In genomic region chr15:92009162-92009561, GRCh38 we compare ENCODE assay signal across 15 cellular contexts.
DNase-seq lines count a peak whose midpoint lies in the region; ATAC-seq lines count a peak whose summit lies in the region.
"Had no signal": no experiment of that assay in that cellular context is flagged by ENCODE, and none has a peak within 500 bp of the region (broad histone marks: within the 10 kb centered on the region; RNA-seq: fewer than 3 reads in every experiment).

No MANE protein-coding gene starts in this region.

- DNase-seq in activated naive CD4-positive, alpha-beta T cell treated with Interleukin-2 at 50 U/mL for 16 hours, result peak; percentile 51
- no peak for DNase-seq in activated naive CD4-positive, alpha-beta T cell (lab: John Stamatoyannopoulos, UW)
- no peak for DNase-seq in natural killer cell treated with Interleukin-12 subunit alpha and Interleukin-12 subunit beta and Interleukin-15 and Interleukin-18, amount 100 ng/mL, for 72 hours (ENCODE audit: low spot score)
- DNase-seq in substantia nigra (lab: John Stamatoyannopoulos, UW) (no peak), NCI-H446 treated with DMSO at 0.1 percent for 48 hours (lab: John Stamatoyannopoulos, UW) (no peak), NCI-H510A treated with DMSO at 0.1 percent for 48 hours (lab: John Stamatoyannopoulos, UW) (no peak)
- DNase-seq: KG1, mesenchymal stem cell, NCI-H1048, NCI-H748 treated with DMSO at 0.1 percent for 48 hours had no signal

- no peaks in the 10 kb centered on the region for H3K27me3 Mint-ChIP-seq in activated T-helper 17 cell treated with anti-CD3 and anti-CD28 coated beads, Interleukin-2, amount 50 U/mL, for 72 hours
- H3K27me3 Mint-ChIP-seq in natural killer cell treated with Interleukin-12 subunit alpha and Interleukin-12 subunit beta and Interleukin-15 and Interleukin-18, amount 100 ng/mL, for 72 hours, result no peaks in the 10 kb centered on the region

- no peaks in the 10 kb centered on the region for H3K36me3 Mint-ChIP-seq in activated T-helper 17 cell treated with anti-CD3 and anti-CD28 coated beads, Interleukin-2, amount 50 U/mL, for 72 hours (ENCODE audit: low read depth)
- no peaks in the 10 kb centered on the region for H3K36me3 Mint-ChIP-seq in natural killer cell treated with Interleukin-12 subunit alpha and Interleukin-12 subunit beta and Interleukin-15 and Interleukin-18, amount 100 ng/mL, for 72 hours

- peak overlapping the region; percentile 10 for H3K27ac ChIP-seq in substantia nigra (ENCODE audit: low read depth, low read length, poor library complexity, severe bottlenecking)
- H3K27ac ChIP-seq: suprapubic skin had no signal

- H3K9me3 Mint-ChIP-seq in activated T-helper 17 cell treated with anti-CD3 and anti-CD28 coated beads, Interleukin-2, amount 50 U/mL, for 72 hours, result no peaks in the 10 kb centered on the region
- H3K9me3 Mint-ChIP-seq in natural killer cell treated with Interleukin-12 subunit alpha and Interleukin-12 subunit beta and Interleukin-15 and Interleukin-18, amount 100 ng/mL, for 72 hours, result peaks cover 4% of the 10 kb centered on the region
- H3K9me3 Mint-ChIP-seq: nephron had no signal

- peak; percentile 73 for ATAC-seq in activated T-helper 17 cell treated with anti-CD3 and anti-CD28 coated beads, Interleukin-2, amount 50 U/mL, for 72 hours (replicated peaks)
- ATAC-seq in natural killer cell treated with Interleukin-12 subunit alpha and Interleukin-12 subunit beta and Interleukin-15 and Interleukin-18, amount 100 ng/mL, for 72 hours, result peak in 1 of 2 donors; percentile 50
- ATAC-seq in HG02870 (IDR thresholded peaks at IDR 0.05; ENCODE audit: unreplicated experiment), result no peak
- ATAC-seq: SK-N-SH treated with all-trans-retinoic acid at 6 μM for 48 hours had no signal

- peak overlapping the region; percentile 69 for H3K27ac Mint-ChIP-seq in activated T-helper 17 cell treated with anti-CD3 and anti-CD28 coated beads, Interleukin-2, amount 50 U/mL, for 72 hours
- peak overlapping the region; percentile 33 to 69 for H3K27ac Mint-ChIP-seq in natural killer cell treated with Interleukin-12 subunit alpha and Interleukin-12 subunit beta and Interleukin-15 and Interleukin-18, amount 100 ng/mL, for 72 hours
- H3K27ac Mint-ChIP-seq: nephron had no signal

- peak overlapping the region; percentile 69 for H3K4me3 Mint-ChIP-seq in activated T-helper 17 cell treated with anti-CD3 and anti-CD28 coated beads, Interleukin-2, amount 50 U/mL, for 72 hours
- peak overlapping the region; percentile 52 for H3K4me3 Mint-ChIP-seq in natural killer cell treated with Interleukin-12 subunit alpha and Interleukin-12 subunit beta and Interleukin-15 and Interleukin-18, amount 100 ng/mL, for 72 hours
- H3K4me3 Mint-ChIP-seq: nephron had no signal

- peaks cover 51% of the 10 kb centered on the region for H3K4me1 Mint-ChIP-seq in activated T-helper 17 cell treated with anti-CD3 and anti-CD28 coated beads, Interleukin-2, amount 50 U/mL, for 72 hours
- H3K4me1 Mint-ChIP-seq in natural killer cell treated with Interleukin-12 subunit alpha and Interleukin-12 subunit beta and Interleukin-15 and Interleukin-18, amount 100 ng/mL, for 72 hours (ENCODE audit: low read depth in 2 of 2), result peaks cover 45 to 55% of the 10 kb centered on the region in 2 donors
